In genomic region chr20:8874437-8874836, GRCh38 we compare ENCODE assay signal across 22 cellular contexts.
"Had no signal": no experiment of that assay in that cellular context is flagged by ENCODE, and none has a peak within 500 bp of the region (broad histone marks: within the 10 kb centered on the region; RNA-seq: fewer than 3 reads in every experiment).

No MANE protein-coding gene starts in this region.

- H3K27me3 ChIP-seq: brain microvascular endothelial cell had no signal

- ATAC-seq: activated T-cell treated with anti-CD3 and anti-CD28 coated beads, Interleukin-2, amount 50 U/mL, for 4 hours had no signal

- H3K36me3 ChIP-seq: brain microvascular endothelial cell had no signal

- H3K4me1 Mint-ChIP-seq: activated B cell treated with CpG ODN at 0.5 μM for 24 hours; activated CD4-positive, alpha-beta T cell treated with anti-CD3 and anti-CD28 coated beads, Interleukin-2, amount 10 ng/mL, durations not matched to agents 24 days and 14 days had no signal

- DNase-seq: activated B cell treated with CpG ODN at 0.5 μM for 24 hours; activated CD4-positive, alpha-beta T cell treated with anti-CD3 and anti-CD28 coated beads for 1 hour; activated CD4-positive, alpha-beta T cell treated with anti-CD3 and anti-CD28 coated beads, Interleukin-2, amount 10 ng/mL, durations not matched to agents 24 days and 14 days; activated CD4-positive, alpha-beta T cell treated with anti-CD3 and anti-CD28 coated beads, Interleukin-2, amount 50 U/mL, for 48 hours; activated CD8-positive, alpha-beta memory T cell treated with anti-CD3 and anti-CD28 coated beads for 24 hours; activated gamma-delta T cell; activated naive CD4-positive, alpha-beta T cell treated with anti-CD3 and anti-CD28 coated beads for 36 hours; activated T-cell treated with anti-CD3 and anti-CD28 coated beads, Interleukin-2, amount 50 U/mL, for 4 hours; amygdala; brain microvascular endothelial cell; caudate nucleus; Kasumi-1; NCI-H1092; NCI-H1930; NCI-H2171; NCI-H226; NCI-H510A; NCI-H526 treated with DMSO at 0.1 percent for 48 hours; NCI-H82; SHP77 treated with DMSO at 0.1 percent for 48 hours had no signal

- H3K27ac Mint-ChIP-seq: activated B cell treated with CpG ODN at 0.5 μM for 24 hours; activated CD4-positive, alpha-beta T cell treated with anti-CD3 and anti-CD28 coated beads, Interleukin-2, amount 10 ng/mL, durations not matched to agents 24 days and 14 days; activated naive CD4-positive, alpha-beta T cell treated with anti-CD3 and anti-CD28 coated beads for 36 hours; activated naive CD8-positive, alpha-beta T cell; T-helper 1 cell treated with Interleukin-12 subunit alpha and Interleukin-12 subunit beta and Interleukin-4 antibody, amounts not matched to agents 30 μg/mL and 1 μg/mL, for 36 hours had no signal

- H3K27me3 Mint-ChIP-seq: activated B cell treated with CpG ODN at 0.5 μM for 24 hours; activated CD4-positive, alpha-beta T cell treated with anti-CD3 and anti-CD28 coated beads, Interleukin-2, amount 10 ng/mL, durations not matched to agents 24 days and 14 days; activated naive CD8-positive, alpha-beta T cell had no signal

- H3K36me3 Mint-ChIP-seq: activated naive CD8-positive, alpha-beta T cell had no signal

- H3K27ac ChIP-seq: brain microvascular endothelial cell had no signal

- H3K4me3 Mint-ChIP-seq: activated B cell treated with CpG ODN at 0.5 μM for 24 hours; activated CD4-positive, alpha-beta T cell treated with anti-CD3 and anti-CD28 coated beads, Interleukin-2, amount 10 ng/mL, durations not matched to agents 24 days and 14 days; activated naive CD4-positive, alpha-beta T cell treated with anti-CD3 and anti-CD28 coated beads for 36 hours; activated naive CD8-positive, alpha-beta T cell; activated T-cell treated with anti-CD3 and anti-CD28 coated beads, Interleukin-2, amount 50 U/mL, for 4 hours; T-helper 1 cell treated with Interleukin-12 subunit alpha and Interleukin-12 subunit beta and Interleukin-4 antibody, amounts not matched to agents 30 μg/mL and 1 μg/mL, for 36 hours had no signal

- H3K9me3 Mint-ChIP-seq: activated B cell treated with CpG ODN at 0.5 μM for 24 hours; activated CD4-positive, alpha-beta T cell treated with anti-CD3 and anti-CD28 coated beads, Interleukin-2, amount 10 ng/mL, durations not matched to agents 24 days and 14 days; activated naive CD4-positive, alpha-beta T cell treated with anti-CD3 and anti-CD28 coated beads for 36 hours; activated T-cell treated with anti-CD3 and anti-CD28 coated beads, Interleukin-2, amount 50 U/mL, for 4 hours; T-helper 1 cell treated with Interleukin-12 subunit alpha and Interleukin-12 subunit beta and Interleukin-4 antibody, amounts not matched to agents 30 μg/mL and 1 μg/mL, for 36 hours had no signal
